In genomic region chr11:75462117-75462653, GRCh38 we compare ENCODE assay signal across 19 cellular contexts. TPM values are rescaled to one million over a fixed set of nuclear protein-coding genes. Genes with fewer than 3 reads are reported as not detected.
DNase-seq lines count a peak whose midpoint lies in the region; ATAC-seq and TF ChIP-seq lines count a peak whose summit lies in the region.
"Had no signal": no experiment of that assay in that cellular context is flagged by ENCODE, and none has a peak within 500 bp of the region (broad histone marks: within the 10 kb centered on the region; RNA-seq: fewer than 3 reads in every experiment).

No MANE protein-coding gene starts in this region.

- peak overlapping the region; percentile 8 for H2BK5ac ChIP-seq in neuronal stem cell (ENCODE audit: low read length)

- H3K4me3 Mint-ChIP-seq in endothelial cell (ENCODE audit: unreplicated experiment) = peak overlapping the region; percentile 76
- H3K4me3 Mint-ChIP-seq: CD8-positive, alpha-beta memory T cell had no signal

- no peak overlapping the region for H2AFZ ChIP-seq in neuronal stem cell (ENCODE audit: low read length)

- H3K36me3 Mint-ChIP-seq in endothelial cell (ENCODE audit: low read depth, unreplicated experiment) = peaks cover 63% of the 10 kb centered on the region

- no peaks in the 10 kb centered on the region for H3K79me1 ChIP-seq in neuronal stem cell (ENCODE audit: low read depth, low read length)

- no CpG with 5 or more reads among the region's 5 CpGs for WGBS in neuronal stem cell (ENCODE audit: extremely low coverage in 2 of 2, insufficient read length in 2 of 2, insufficient replicate concordance in 1 of 2), 2 donors

- H3K36me3 ChIP-seq in NT2/D1 (ENCODE audit: insufficient read depth, insufficient read length, low read length) (peaks cover 34% of the 10 kb centered on the region), neuronal stem cell (replicated peaks in 1 of 2; ENCODE audit: control insufficient read depth in 2 of 2, insufficient read depth in 2 of 2, low read length in 2 of 2) (no peaks in the 10 kb centered on the region)

- H3K27me3 ChIP-seq in NT2/D1 (ENCODE audit: insufficient read depth, insufficient read length) (no peaks in the 10 kb centered on the region), neuronal stem cell (ENCODE audit: control insufficient read depth in 3 of 3, insufficient read depth in 3 of 3, low read depth in 1 of 3, low read length in 3 of 3) (peaks cover 0 to 4% (median 0%) of the 10 kb centered on the region in 3 experiments)
- H3K27me3 ChIP-seq: BLaER1 treated with 17β-estradiol and CSF1 and Interleukin-3, amounts not matched to agents 10 nM and 100 nM had no signal

- H3K9me3 Mint-ChIP-seq in endothelial cell (ENCODE audit: unreplicated experiment) = no peaks in the 10 kb centered on the region
- H3K9me3 Mint-ChIP-seq: CD8-positive, alpha-beta memory T cell had no signal

- no peak overlapping the region for H2BK12ac ChIP-seq in neuronal stem cell (ENCODE audit: low read length)

- H3K9me3 ChIP-seq in NT2/D1 (ENCODE audit: insufficient read depth, low read length) (no peaks in the 10 kb centered on the region), neuronal stem cell (replicated peaks in 1 of 2; ENCODE audit: control insufficient read depth in 2 of 2, insufficient read depth in 1 of 2, low read depth in 1 of 2, low read length in 2 of 2) (no peaks in the 10 kb centered on the region)
- H3K9me3 ChIP-seq: BLaER1 treated with 17β-estradiol and CSF1 and Interleukin-3, amounts not matched to agents 10 nM and 100 nM had no signal

- H4K8ac ChIP-seq in neuronal stem cell (ENCODE audit: low read depth, low read length) = no peak overlapping the region

- H3K9ac ChIP-seq in NT2/D1 (ENCODE audit: insufficient read length, low read depth) = peak overlapping the region; percentile 24
- no peak overlapping the region for H3K9ac ChIP-seq in neuronal stem cell (ENCODE audit: low read depth, low read length, poor library complexity)
- H3K9ac ChIP-seq: BLaER1 treated with 17β-estradiol and CSF1 and Interleukin-3, amounts not matched to agents 10 nM and 100 nM; KMS-11 had no signal

- peak overlapping the region; percentile 33 for H2BK15ac ChIP-seq in neuronal stem cell (ENCODE audit: low read length)

- no peak overlapping the region for H4K91ac ChIP-seq in neuronal stem cell (ENCODE audit: low read depth, low read length, poor library complexity)

- H2AK5ac ChIP-seq in neuronal stem cell (ENCODE audit: low read depth, low read length) = peak overlapping the region; percentile 23

- DNase-seq in ELF-1 (ENCODE audit: low read depth, low spot score) (peak; percentile 76), NT2/D1 (ENCODE audit: low read depth, low spot score) (peak; percentile 81), endothelial cell (ENCODE audit: low spot score) (no peak), neuronal stem cell (ENCODE audit: low spot score) (peak; percentile 47), epidermal melanocyte (ENCODE audit: insufficient read length, low spot score) (no peak), GF-D8 (lab: John Stamatoyannopoulos, UW) (no peak)
- DNase-seq in activated T-cell treated with anti-CD3 and anti-CD28 coated beads, Interleukin-2, amount 50 U/mL, for 48 hours = no peak
- DNase-seq: CD8-positive, alpha-beta memory T cell; DMS 273 treated with DMSO at 0.1 percent for 48 hours; NCI-H1048; NCI-H146; NCI-H510A treated with DMSO at 0.1 percent for 48 hours; NCI-H82 had no signal

- H3K27ac ChIP-seq in neuronal stem cell (replicated peaks; ENCODE audit: low read length) = peak overlapping the region; percentile 38
- H3K27ac ChIP-seq: BLaER1 treated with 17β-estradiol and CSF1 and Interleukin-3, amounts not matched to agents 10 nM and 100 nM; HL-60; KMS-11 had no signal

- peak overlapping the region; percentile 3 for H3K14ac ChIP-seq in neuronal stem cell (ENCODE audit: low read length)

- H3K23ac ChIP-seq in neuronal stem cell (ENCODE audit: low read depth, low read length, poor library complexity) = no peak overlapping the region

- TF ChIP-seq CTCF in endothelial cell (IDR thresholded peaks at IDR 0.05; ENCODE audit: unreplicated experiment) = no peak

- H3K27ac Mint-ChIP-seq in endothelial cell (ENCODE audit: unreplicated experiment) = peak overlapping the region; percentile 98

- ATAC-seq in GM19351 (IDR thresholded peaks at IDR 0.05; ENCODE audit: unreplicated experiment) = no peak
- ATAC-seq: HCT116, Right ventricle myocardium inferior had no signal

- H3K4me2 ChIP-seq in neuronal stem cell (ENCODE audit: insufficient read depth, low read length, poor library complexity, severe bottlenecking) = peak overlapping the region; percentile 24
- H3K4me2 ChIP-seq: BLaER1 treated with 17β-estradiol and CSF1 and Interleukin-3, amounts not matched to agents 10 nM and 100 nM; KMS-11 had no signal

- H3K18ac ChIP-seq in neuronal stem cell (ENCODE audit: low read length) = peak overlapping the region; percentile 65

- H3K4me3 ChIP-seq in NT2/D1 (ENCODE audit: insufficient read length, low read depth) = no peak overlapping the region
- no peak overlapping the region for H3K4me3 ChIP-seq in neuronal stem cell (ENCODE audit: low read length in 2 of 2)
- H3K4me3 ChIP-seq: BLaER1 treated with 17β-estradiol and CSF1 and Interleukin-3, amounts not matched to agents 10 nM and 100 nM had no signal

- H3K4me1 Mint-ChIP-seq in endothelial cell (ENCODE audit: unreplicated experiment) = peaks cover 66% of the 10 kb centered on the region
- H3K4me1 Mint-ChIP-seq: CD8-positive, alpha-beta memory T cell had no signal

- peaks cover 31% of the 10 kb centered on the region for H3K27me3 Mint-ChIP-seq in endothelial cell (ENCODE audit: unreplicated experiment)
- H3K27me3 Mint-ChIP-seq: CD8-positive, alpha-beta memory T cell had no signal

- H2BK120ac ChIP-seq in neuronal stem cell (ENCODE audit: low read depth, low read length) = no peak overlapping the region

- no peak overlapping the region for H3K4ac ChIP-seq in neuronal stem cell (ENCODE audit: low read length)

- H3K4me1 ChIP-seq in NT2/D1 (ENCODE audit: insufficient read depth, insufficient read length) (peaks cover 35% of the 10 kb centered on the region), neuronal stem cell (ENCODE audit: control insufficient read depth in 2 of 2, insufficient read depth in 1 of 2, low read depth in 1 of 2, low read length in 2 of 2) (peaks cover 11 to 27% of the 10 kb centered on the region in 2 donors)

RNA-seq across cellular contexts. Expression of gene KLHL35, which starts 29.2 kb away (rescaled TPM):
- total RNA-seq in endothelial cell (ENCODE audit: unreplicated experiment) = 2.8 TPM
- 1.2 TPM for polyA plus RNA-seq in neuronal stem cell (2013, experiment 1 of 2)
- 1.5 TPM for polyA plus RNA-seq in neuronal stem cell (2013, experiment 2 of 2)

Comparison
In these comparisons a context has a peak if more than half of its experiments do, and no peak if none do; other contexts are left out.
1. DNase-seq: peak in ELF-1 (single experiment), NT2/D1 (single experiment) and neuronal stem cell (single experiment); none in endothelial cell (single experiment), epidermal melanocyte (single experiment), GF-D8 (single experiment) and activated T-cell treated with anti-CD3 and anti-CD28 coated beads, Interleukin-2, amount 50 U/mL, for 48 hours (0 of 2).